ENCODE assay signal across 17 cellular contexts in the genomic region with DNA sequence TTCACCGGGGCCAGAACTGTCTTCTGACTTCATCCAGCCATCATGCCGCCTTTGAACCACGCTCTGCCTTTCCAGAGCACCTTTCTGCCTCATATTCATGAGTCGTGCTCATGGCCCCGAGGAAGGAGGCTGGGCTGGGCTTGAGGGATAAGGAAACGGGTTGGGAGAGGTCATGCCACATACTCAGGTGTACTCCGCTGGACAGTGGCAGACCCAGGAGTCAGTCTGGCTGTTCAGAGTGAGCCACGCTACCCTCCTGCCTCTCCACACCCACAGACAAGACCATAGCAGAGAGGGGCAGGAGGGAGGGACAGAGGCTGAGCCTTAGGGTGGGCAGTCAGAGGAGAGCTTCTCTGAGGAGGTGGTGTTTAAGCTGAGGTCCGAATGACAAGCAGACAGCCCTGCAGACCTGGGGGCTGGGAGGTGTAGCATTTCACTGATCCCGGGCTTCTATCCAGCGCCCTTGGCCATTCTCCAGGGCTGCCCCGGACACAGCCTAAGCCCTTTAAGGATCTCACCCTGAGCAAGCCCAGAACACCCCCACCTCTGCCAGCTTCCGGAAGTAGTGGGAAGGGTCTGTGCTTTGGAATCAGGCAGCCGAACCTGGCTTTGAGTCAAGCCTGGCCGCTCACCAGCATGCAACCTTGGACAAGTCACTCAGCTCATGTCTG.
A peak's percentile ranks its signal among the peaks of the same experiment; 100 is the strongest.
DNase-seq lines count a peak whose midpoint lies in the region; ATAC-seq, FAIRE-seq and TF ChIP-seq lines count a peak whose summit lies in the region.
"Had no signal": no experiment of that assay in that cellular context is flagged by ENCODE, and none has a peak within 500 bp of the region (broad histone marks: within the 10 kb centered on the region; RNA-seq: fewer than 3 reads in every experiment).

No MANE protein-coding gene starts in this region.

- FAIRE-seq in H54 (lab: Jason Lieb, UNC) = no peak

- DNase-seq in RWPE1 (ENCODE audit: low spot score) = no peak
- peak; percentile 30 to 67 for DNase-seq in heart right ventricle
- peak; percentile 72 for DNase-seq in renal cortical epithelial cell (ENCODE audit: low read depth)
- DNase-seq in HPDE6-E6E7 (ENCODE audit: extremely low spot score) = no peak
- DNase-seq in H54 (ENCODE audit: insufficient read length, low spot score) = no peak
- no peak for DNase-seq in activated CD4-positive, alpha-beta T cell treated with anti-CD3 and anti-CD28 coated beads for 36 hours
- DNase-seq: activated CD4-positive, alpha-beta memory T cell treated with anti-CD3 and anti-CD28 coated beads, Interleukin-2, amount 10 ng/mL, durations not matched to agents 7 days and 5 days; CD8-positive, alpha-beta T cell; glutamatergic neuron; NCI-H146; stimulated activated CD4-positive, alpha-beta T cell treated with anti-CD3 and anti-CD28 coated beads, Interleukin-2, amount 100 ng/mL, for 48 hours; stimulated activated naive CD4-positive, alpha-beta T cell treated with Interleukin-2 at 50 U/mL for 16 hours had no signal

- ATAC-seq in heart right ventricle (peak in 6 of 8 donors; percentile 34 to 81 (median 64)), gastroesophageal sphincter (no peak)
- ATAC-seq in activated CD4-positive, alpha-beta T cell treated with anti-CD3 and anti-CD28 coated beads for 36 hours = no peak
- ATAC-seq: CD8-positive, alpha-beta T cell had no signal

- no peak overlapping the region for H3K4me3 Mint-ChIP-seq in activated CD4-positive, alpha-beta T cell treated with anti-CD3 and anti-CD28 coated beads for 36 hours
- H3K4me3 Mint-ChIP-seq: activated CD4-positive, alpha-beta memory T cell treated with anti-CD3 and anti-CD28 coated beads, Interleukin-2, amount 10 ng/mL, durations not matched to agents 7 days and 5 days; activated naive CD4-positive, alpha-beta T cell treated with anti-CD3 and anti-CD28 coated beads, Interleukin-2, amount 50 U/mL, for 24 hours; CD8-positive, alpha-beta T cell; memory B cell; T-helper 1 cell treated with Interleukin-12 subunit alpha and Interleukin-12 subunit beta and Interleukin-4 antibody, amounts not matched to agents 30 μg/mL and 1 μg/mL, for 36 hours had no signal

- no peaks in the 10 kb centered on the region for H3K36me3 Mint-ChIP-seq in activated CD4-positive, alpha-beta T cell treated with anti-CD3 and anti-CD28 coated beads for 36 hours (ENCODE audit: low read depth)
- H3K36me3 Mint-ChIP-seq: activated naive CD4-positive, alpha-beta T cell treated with anti-CD3 and anti-CD28 coated beads, Interleukin-2, amount 50 U/mL, for 24 hours; CD8-positive, alpha-beta T cell; memory B cell had no signal

- H3K27ac ChIP-seq in HEK293 (ENCODE audit: extremely low read depth, low read depth, low read length) (no peak overlapping the region), RWPE1 (peak overlapping the region; percentile 78), heart right ventricle (no peak overlapping the region), gastroesophageal sphincter (no peak overlapping the region)

- H3K36me3 ChIP-seq in HEK293 (ENCODE audit: control insufficient read depth in 2 of 2, insufficient read depth in 1 of 2, low read length in 2 of 2) (peaks cover 0 to 11% of the 10 kb centered on the region in 2 experiments; a peak in 1 of 3 replicates), heart right ventricle (no peaks in the 10 kb centered on the region), gastroesophageal sphincter (no peaks in the 10 kb centered on the region)

- H3K27ac Mint-ChIP-seq in activated CD4-positive, alpha-beta T cell treated with anti-CD3 and anti-CD28 coated beads for 36 hours = no peak overlapping the region
- H3K27ac Mint-ChIP-seq: activated CD4-positive, alpha-beta memory T cell treated with anti-CD3 and anti-CD28 coated beads, Interleukin-2, amount 10 ng/mL, durations not matched to agents 7 days and 5 days; activated naive CD4-positive, alpha-beta T cell treated with anti-CD3 and anti-CD28 coated beads, Interleukin-2, amount 50 U/mL, for 24 hours; CD8-positive, alpha-beta T cell; memory B cell; T-helper 1 cell treated with Interleukin-12 subunit alpha and Interleukin-12 subunit beta and Interleukin-4 antibody, amounts not matched to agents 30 μg/mL and 1 μg/mL, for 36 hours had no signal

- POLR2A ChIA-PET in HEK293 (lab: Yijun Ruan, JAX) = no interaction called here
- POLR2A ChIA-PET in RWPE1 (lab: Yijun Ruan, JAX; ENCODE audit: low non-redundant PET) = no interaction called here
- POLR2A ChIA-PET in activated CD4-positive, alpha-beta T cell treated with anti-CD3 and anti-CD28 coated beads for 36 hours (lab: Charles Lee) = interaction anchor here (0.6 kb wide), 1 partner anchor 304 kb away, joined by 3 read pairs; no protein-coding TSS in a partner anchor

- H3K27me3 Mint-ChIP-seq in activated CD4-positive, alpha-beta T cell treated with anti-CD3 and anti-CD28 coated beads for 36 hours = peaks cover 13% of the 10 kb centered on the region

- TF ChIP-seq EP300 in gastroesophageal sphincter (IDR thresholded peaks at IDR 0.05) = no peak

- no peaks in the 10 kb centered on the region for H3K9me3 Mint-ChIP-seq in activated CD4-positive, alpha-beta T cell treated with anti-CD3 and anti-CD28 coated beads for 36 hours (ENCODE audit: low read depth)
- H3K9me3 Mint-ChIP-seq: activated CD4-positive, alpha-beta memory T cell treated with anti-CD3 and anti-CD28 coated beads, Interleukin-2, amount 10 ng/mL, durations not matched to agents 7 days and 5 days; activated naive CD4-positive, alpha-beta T cell treated with anti-CD3 and anti-CD28 coated beads, Interleukin-2, amount 50 U/mL, for 24 hours; memory B cell; T-helper 1 cell treated with Interleukin-12 subunit alpha and Interleukin-12 subunit beta and Interleukin-4 antibody, amounts not matched to agents 30 μg/mL and 1 μg/mL, for 36 hours had no signal

- H3K4me3 ChIP-seq in HEK293 (ENCODE audit: low read depth, low read length) = no peak overlapping the region
- H3K4me3 ChIP-seq in heart right ventricle = no peak overlapping the region
- no peak overlapping the region for H3K4me3 ChIP-seq in gastroesophageal sphincter

- WGBS in heart right ventricle, 2 donors = 38% methylated on average over 15 of the region's 15 CpGs
- WGBS in gastroesophageal sphincter (ENCODE audit: low coverage in 1 of 2), 2 donors = 29 to 54% methylated on average over 4 to 6 of the region's 15 CpGs

- peaks cover 0 to 3% (median 0%) of the 10 kb centered on the region in 7 donors for H3K27me3 ChIP-seq in heart right ventricle
- H3K27me3 ChIP-seq in gastroesophageal sphincter = peaks cover 12% of the 10 kb centered on the region

- H3K4me1 ChIP-seq in HEK293 (ENCODE audit: control insufficient read depth, insufficient read depth, low read length) = no peaks in the 10 kb centered on the region
- H3K4me1 ChIP-seq in heart right ventricle = peaks cover 0 to 10% (median 6%) of the 10 kb centered on the region in 9 donors
- H3K4me1 ChIP-seq in gastroesophageal sphincter = peaks cover 0 to 9% (median 0%) of the 10 kb centered on the region in 3 donors

- intact Hi-C loops in heart right ventricle (cut with DNase I) = no loop called here
- intact Hi-C loops in activated CD4-positive, alpha-beta T cell treated with anti-CD3 and anti-CD28 coated beads for 36 hours (cut with DNase I, micrococcal nuclease) = no loop called here

- CTCF ChIA-PET in HEK293 (lab: Yijun Ruan, JAX) (interaction anchor here (0.6 to 1.6 kb wide), 3 partner anchors 8 to 167 kb away, joined by 3 to 8 read pairs (median 4); no protein-coding TSS in a partner anchor), RWPE1 (lab: Yijun Ruan, JAX) (interaction anchor here (0.6 to 1.2 kb wide), 2 partner anchors 8 to 11 kb away, joined by 3 to 4 read pairs; no protein-coding TSS in a partner anchor)
- CTCF ChIA-PET in activated CD4-positive, alpha-beta T cell treated with anti-CD3 and anti-CD28 coated beads for 36 hours (lab: Charles Lee) = interaction anchor here (0.8 kb wide), 1 partner anchor 166 kb away, joined by 3 read pairs; no protein-coding TSS in a partner anchor

- no peaks in the 10 kb centered on the region for H3K9me3 ChIP-seq in HEK293 (ENCODE audit: control insufficient read depth, insufficient read depth, low read depth, low read length)
- peaks cover 0 to 8% (median 0%) of the 10 kb centered on the region in 11 donors for H3K9me3 ChIP-seq in heart right ventricle
- peaks cover 0 to 10% (median 0%) of the 10 kb centered on the region in 3 donors for H3K9me3 ChIP-seq in gastroesophageal sphincter

- H3K4me1 Mint-ChIP-seq in activated CD4-positive, alpha-beta T cell treated with anti-CD3 and anti-CD28 coated beads for 36 hours = no peaks in the 10 kb centered on the region
- H3K4me1 Mint-ChIP-seq: activated CD4-positive, alpha-beta memory T cell treated with anti-CD3 and anti-CD28 coated beads, Interleukin-2, amount 10 ng/mL, durations not matched to agents 7 days and 5 days; activated naive CD4-positive, alpha-beta T cell treated with anti-CD3 and anti-CD28 coated beads, Interleukin-2, amount 50 U/mL, for 24 hours had no signal

- TF ChIP-seq CTCF in HEK293 (tag by site-specific recombination; IDR thresholded peaks at IDR 0.05) (no peak), RWPE1 (conservative IDR thresholded peaks at IDR 0.05; ENCODE audit: low read depth) (no peak), heart right ventricle (IDR thresholded peaks at IDR 0.05) (no peak), gastroesophageal sphincter (IDR thresholded peaks at IDR 0.05) (no peak)

- no peak for TF ChIP-seq POLR2A in H54 (IDR thresholded peaks at IDR 0.05; ENCODE audit: low read depth, low read length)
- TF ChIP-seq POLR2A in gastroesophageal sphincter (IDR thresholded peaks at IDR 0.05) = no peak

TF ChIP-seq in HEK293, 187 proteins besides CTCF, POLR2A, EP300 and RAD21:
- TF ChIP-seq, protein P1, sequence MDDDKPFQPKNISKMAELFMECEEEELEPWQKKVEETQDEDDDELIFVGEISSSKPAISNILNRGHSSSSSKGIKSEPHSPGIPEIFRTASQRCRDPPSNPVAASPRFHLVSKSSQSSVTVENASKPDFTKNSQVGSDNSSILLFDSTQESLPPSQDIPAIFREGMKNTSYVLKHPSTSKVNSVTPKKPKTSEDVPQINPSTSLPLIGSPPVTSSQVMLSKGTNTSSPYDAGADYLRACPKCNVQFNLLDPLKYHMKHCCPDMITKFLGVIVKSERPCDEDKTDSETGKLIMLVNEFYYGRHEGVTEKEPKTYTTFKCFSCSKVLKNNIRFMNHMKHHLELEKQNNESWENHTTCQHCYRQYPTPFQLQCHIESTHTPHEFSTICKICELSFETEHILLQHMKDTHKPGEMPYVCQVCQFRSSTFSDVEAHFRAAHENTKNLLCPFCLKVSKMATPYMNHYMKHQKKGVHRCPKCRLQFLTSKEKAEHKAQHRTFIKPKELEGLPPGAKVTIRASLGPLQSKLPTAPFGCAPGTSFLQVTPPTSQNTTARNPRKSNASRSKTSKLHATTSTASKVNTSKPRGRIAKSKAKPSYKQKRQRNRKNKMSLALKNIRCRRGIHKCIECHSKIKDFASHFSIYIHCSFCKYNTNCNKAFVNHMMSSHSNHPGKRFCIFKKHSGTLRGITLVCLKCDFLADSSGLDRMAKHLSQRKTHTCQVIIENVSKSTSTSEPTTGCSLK (tag by site-specific recombination; IDR thresholded peaks at IDR 0.05) = no peak
- 0 out of 2 replicates have a peak, but pooled peaks have one; percentile 13 for TF ChIP-seq ZFHX2 (tag by site-specific recombination; conservative IDR thresholded peaks at IDR 0.05)
- TF ChIP-seq ZNF184 (tag by site-specific recombination; IDR thresholded peaks at IDR 0.05) = no peak
- peak; percentile 59; the same call in 1 of the 2 replicates for TF ChIP-seq EGR2 (tag by site-specific recombination; IDR thresholded peaks at IDR 0.05; ENCODE audit: low read depth)

Comparison
In these comparisons a context has a peak if more than half of its experiments do, and no peak if none do; other contexts are left out.
1. DNase-seq: peak in heart right ventricle (2 of 2) and renal cortical epithelial cell (single experiment); none in RWPE1 (single experiment), HPDE6-E6E7 (single experiment), H54 (single experiment) and activated CD4-positive, alpha-beta T cell treated with anti-CD3 and anti-CD28 coated beads for 36 hours (single experiment).
2. ATAC-seq: peak in heart right ventricle (6 of 8); none in gastroesophageal sphincter (single experiment) and activated CD4-positive, alpha-beta T cell treated with anti-CD3 and anti-CD28 coated beads for 36 hours (single experiment).